ENCODE assay signal across 20 cellular contexts in genomic region chr11:63242089-63242762, GRCh38. TPM values are rescaled to one million over a fixed set of nuclear protein-coding genes. Genes with fewer than 3 reads are reported as not detected.
"Had no signal": no experiment of that assay in that cellular context is flagged by ENCODE, and none has a peak within 500 bp of the region (broad histone marks: within the 10 kb centered on the region; RNA-seq: fewer than 3 reads in every experiment).

No MANE protein-coding gene starts in this region.

- H3K27ac ChIP-seq: body of pancreas, dorsolateral prefrontal cortex, epithelial cell of prostate, suprapubic skin, vagina had no signal

- H3K36me3 Mint-ChIP-seq: activated naive CD8-positive, alpha-beta T cell treated with anti-CD3 and anti-CD28 coated beads, Interleukin-2, amount 10 ng/mL, durations not matched to agents 7 days and 5 days had no signal

- H3K4me1 ChIP-seq: suprapubic skin had no signal

- H3K9me3 ChIP-seq: body of pancreas, suprapubic skin, vagina had no signal

- DNase-seq: activated CD4-positive, alpha-beta T cell treated with anti-CD3 and anti-CD28 coated beads, Interleukin-2, amount 50 U/mL, for 1 hour; activated gamma-delta T cell treated with Interleukin-2 at 50 U/mL for 16 hours; activated naive CD8-positive, alpha-beta T cell treated with anti-CD3 and anti-CD28 coated beads, Interleukin-2, amount 10 ng/mL, durations not matched to agents 7 days and 5 days; body of pancreas; caudate nucleus; dorsolateral prefrontal cortex; midbrain; stimulated activated CD4-positive, alpha-beta T cell treated with anti-CD3 and anti-CD28 coated beads, Interleukin-2, amount 100 ng/mL, for 24 hours; stimulated activated naive CD4-positive, alpha-beta T cell treated with Interleukin-2 at 50 U/mL for 16 hours; trophoblast cell had no signal

- H3K4me3 Mint-ChIP-seq: activated naive CD8-positive, alpha-beta T cell treated with anti-CD3 and anti-CD28 coated beads, Interleukin-2, amount 10 ng/mL, durations not matched to agents 7 days and 5 days; activated T-helper 1 cell treated with anti-CD3 and anti-CD28 coated beads, Interleukin-12 subunit alpha, Interleukin-12 subunit beta, Interleukin-2, Interleukin-4 antibody, amounts not matched to agents 30 ng/mL and 10 ng/mL and 1 ng/mL, durations not matched to agents 14 hours and 24 hours and 36 hours had no signal

- H3K36me3 ChIP-seq: suprapubic skin, vagina had no signal

- H3K27me3 ChIP-seq: body of pancreas, vagina had no signal

- H3K4me3 ChIP-seq: body of pancreas, dorsolateral prefrontal cortex, suprapubic skin, vagina had no signal

- ATAC-seq: body of pancreas had no signal

- H3K27ac Mint-ChIP-seq: activated naive CD8-positive, alpha-beta T cell treated with anti-CD3 and anti-CD28 coated beads, Interleukin-2, amount 10 ng/mL, durations not matched to agents 7 days and 5 days; activated T-helper 1 cell treated with anti-CD3 and anti-CD28 coated beads, Interleukin-12 subunit alpha, Interleukin-12 subunit beta, Interleukin-2, Interleukin-4 antibody, amounts not matched to agents 30 ng/mL and 10 ng/mL and 1 ng/mL, durations not matched to agents 14 hours and 24 hours and 36 hours had no signal

RNA-seq across cellular contexts. Expression of gene SLC22A25, which starts 1.2 kb away (rescaled TPM):
- total RNA-seq: activated CD8-positive, alpha-beta memory T cell treated with anti-CD3 and anti-CD28 coated beads for 36 hours; activated naive CD8-positive, alpha-beta T cell treated with anti-CD3 and anti-CD28 coated beads, Interleukin-2, amount 10 ng/mL, durations not matched to agents 7 days and 5 days; activated T-helper 1 cell treated with anti-CD3 and anti-CD28 coated beads, Interleukin-12 subunit alpha, Interleukin-12 subunit beta, Interleukin-2, Interleukin-4 antibody, amounts not matched to agents 30 ng/mL and 10 ng/mL and 1 ng/mL, durations not matched to agents 14 hours and 24 hours and 36 hours; body of pancreas; frontal cortex; lung microvascular endothelial cell; posterior vena cava; suprapubic skin had no signal
- polyA plus RNA-seq: keratinocyte, neural cell had no signal
